Comparison of ENCODE assay signal across 16 cellular contexts in genomic region chr11:382081-382643, GRCh38. TPM values are rescaled to one million over a fixed set of nuclear protein-coding genes. Genes with fewer than 3 reads are reported as not detected.
"Had no signal": no experiment of that assay in that cellular context is flagged by ENCODE, and none has a peak within 500 bp of the region (broad histone marks: within the 10 kb centered on the region; RNA-seq: fewer than 3 reads in every experiment).

No MANE protein-coding gene starts in this region.

- H3K4me3 Mint-ChIP-seq: activated B cell treated with CpG ODN at 0.5 μM for 24 hours; activated CD4-positive, alpha-beta T cell treated with anti-CD3 and anti-CD28 coated beads, Interleukin-2, amount 10 ng/mL, durations not matched to agents 7 days and 5 days; brain; dendritic cell treated with granulocyte-macrophage colony-stimulating factor and Interleukin-4, amounts not matched to agents 40 ng/mL and 50 ng/mL, for 4 days; immature natural killer cell; natural killer cell; T-helper 1 cell treated with Interleukin-12 subunit alpha and Interleukin-12 subunit beta and Interleukin-4 antibody, amounts not matched to agents 30 μg/mL and 1 μg/mL, for 36 hours had no signal

- ATAC-seq: lower lobe of right lung, natural killer cell, psoas muscle had no signal

- H3K4me1 ChIP-seq: lower lobe of right lung, psoas muscle, stomach had no signal

- H3K27me3 Mint-ChIP-seq: brain had no signal

- H3K27ac Mint-ChIP-seq: activated B cell treated with CpG ODN at 0.5 μM for 24 hours; activated CD4-positive, alpha-beta T cell treated with anti-CD3 and anti-CD28 coated beads, Interleukin-2, amount 10 ng/mL, durations not matched to agents 7 days and 5 days; activated T-helper 2 cell treated with anti-CD3 and anti-CD28 coated beads, Interferon-gamma antibody, Interleukin-2, Interleukin-4, amounts not matched to agents 10 μg/mL and 5 μg/mL and 100 μg/mL, durations not matched to agents 14 hours and 24 hours and 36 hours; dendritic cell treated with granulocyte-macrophage colony-stimulating factor and Interleukin-4, amounts not matched to agents 40 ng/mL and 50 ng/mL, for 4 days; immature natural killer cell; natural killer cell; T-helper 1 cell treated with Interleukin-12 subunit alpha and Interleukin-12 subunit beta and Interleukin-4 antibody, amounts not matched to agents 30 μg/mL and 1 μg/mL, for 36 hours had no signal

- H3K36me3 Mint-ChIP-seq: natural killer cell had no signal

- H3K9me3 Mint-ChIP-seq: immature natural killer cell, natural killer cell had no signal

- H3K4me1 Mint-ChIP-seq: brain had no signal

- H3K4me3 ChIP-seq: lower lobe of right lung, psoas muscle, stomach had no signal

- H3K27ac ChIP-seq: lower lobe of right lung, psoas muscle, stomach had no signal

- H3K36me3 ChIP-seq: lower lobe of right lung, stomach had no signal

- DNase-seq: activated B cell treated with CpG ODN at 0.5 μM for 24 hours; activated CD4-positive, alpha-beta T cell treated with anti-CD3 and anti-CD28 coated beads, Interleukin-2, amount 10 ng/mL, durations not matched to agents 7 days and 5 days; activated naive CD4-positive, alpha-beta T cell treated with anti-CD3 and anti-CD28 coated beads, Interleukin-2, amount 50 U/mL, for 16 hours; amygdala; cerebellar nuclear complex; immature natural killer cell; lower lobe of right lung; natural killer cell; psoas muscle; stimulated activated CD4-positive, alpha-beta T cell treated with anti-CD3 and anti-CD28 coated beads, Interleukin-12 subunit alpha, Interleukin-12 subunit beta, amount 100 ng/mL, for 4 hours; stomach had no signal

RNA-seq across cellular contexts. Expression of gene PKP3, which starts 11.8 kb away (rescaled TPM):
- total RNA-seq: activated CD4-positive, alpha-beta T cell treated with anti-CD3 and anti-CD28 coated beads, Interleukin-2, amount 10 ng/mL, durations not matched to agents 7 days and 5 days; activated T-helper 2 cell treated with anti-CD3 and anti-CD28 coated beads, Interferon-gamma antibody, Interleukin-2, Interleukin-4, amounts not matched to agents 10 μg/mL and 5 μg/mL and 100 μg/mL, durations not matched to agents 14 hours and 24 hours and 36 hours had no signal

RNA-seq across cellular contexts. Expression of gene B4GALNT4, which starts 12.9 kb away (rescaled TPM):
- total RNA-seq: activated B cell treated with CpG ODN at 0.5 μM for 24 hours had no signal

RNA-seq across cellular contexts. Expression of gene ANO9, which starts 59.6 kb away (rescaled TPM):
- total RNA-seq: osteoblast had no signal
